In genomic region chrX:30563070-30563469, GRCh38 we compare ENCODE assay signal across 5 cellular contexts. TPM values are rescaled to one million over a fixed set of nuclear protein-coding genes. Genes with fewer than 3 reads are reported as not detected.
"Had no signal": no experiment of that assay in that cellular context is flagged by ENCODE, and none has a peak within 500 bp of the region (broad histone marks: within the 10 kb centered on the region; RNA-seq: fewer than 3 reads in every experiment).

No MANE protein-coding gene starts in this region.

RNA-seq across cellular contexts. Expression of gene TASL, which starts 14.5 kb away (rescaled TPM):
- total RNA-seq: lung microvascular endothelial cell, progenitor cell of endocrine pancreas, pulmonary artery endothelial cell, renal cortical epithelial cell, smooth muscle cell had no signal
